ENCODE assay signal across 7 cellular contexts in genomic region chr7:100837099-100837836, GRCh38. TPM values are rescaled to one million over a fixed set of nuclear protein-coding genes. Genes with fewer than 3 reads are reported as not detected.
DNase-seq lines count a peak whose midpoint lies in the region; ATAC-seq lines count a peak whose summit lies in the region.

No MANE protein-coding gene starts in this region.

- peak overlapping the region; percentile 99 for H3K27ac ChIP-seq in HUES64 (ENCODE audit: low read depth, low read length)
- peak overlapping the region; percentile 60 for H3K27ac ChIP-seq in SJCRH30

- peaks cover 19% of the 10 kb centered on the region for H3K4me1 ChIP-seq in HUES64 (ENCODE audit: insufficient read depth, low read length)
- peaks cover 7% of the 10 kb centered on the region for H3K4me1 ChIP-seq in SJCRH30

- H3K4me3 ChIP-seq in HUES64 (ENCODE audit: low read length) (peak overlapping the region; percentile 55), SJCRH30 (peak overlapping the region; percentile 41)

- WGBS in HUES64, result 3% methylated on average over 36 of the region's 37 CpGs

- H3K27me3 ChIP-seq in HUES64 (ENCODE audit: insufficient read depth, low read length) (no peaks in the 10 kb centered on the region), SJCRH30 (no peaks in the 10 kb centered on the region; the same call in 1 of the 2 replicates)

- H3K36me3 ChIP-seq in HUES64 (ENCODE audit: insufficient read depth, low read length) (no peaks in the 10 kb centered on the region), SJCRH30 (no peaks in the 10 kb centered on the region)

- DNase-seq in SJCRH30 (peak; percentile 82 to 85), germinal center (ENCODE audit: low spot score) (peak; percentile 82), non-pigmented ciliary epithelial cell (ENCODE audit: low read depth) (peak; percentile 57), stromal cell of bone marrow (ENCODE audit: low read depth) (peak; percentile 82)
- DNase-seq in activated naive CD4-positive, alpha-beta T cell treated with anti-CD3 and anti-CD28 coated beads, Interleukin-2, amount 50 U/mL, for 16 hours, result peak; percentile 83

- peak; percentile 77 for ATAC-seq in GM18907 (IDR thresholded peaks at IDR 0.05; ENCODE audit: unreplicated experiment)

- peak overlapping the region; percentile 92 for H3K9ac ChIP-seq in HUES64 (ENCODE audit: low read depth, low read length)

- H3K9me3 ChIP-seq in HUES64 (ENCODE audit: insufficient read depth, low read depth, low read length) (no peaks in the 10 kb centered on the region), SJCRH30 (replicated peaks) (no peaks in the 10 kb centered on the region)

RNA-seq across cellular contexts. Expression of gene EPHB4, which starts 9.9 kb away (rescaled TPM):
- 57.8 TPM for polyA plus RNA-seq in HUES64 (2013, experiment 1 of 2)
- polyA plus RNA-seq in HUES64 (2013, experiment 2 of 2), result 58.2 TPM
- 61.7 and 62.3 TPM in 2 replicates for total RNA-seq in SJCRH30 (2014; rRNA removed; shearing (Covaris generic))

RNA-seq across cellular contexts. Expression of gene SLC12A9, which starts 15.2 kb away (rescaled TPM):
- polyA plus RNA-seq in HUES64 (2013, experiment 1 of 2), result 19.5 TPM
- polyA plus RNA-seq in HUES64 (2013, experiment 2 of 2), result 15.3 TPM
- total RNA-seq in SJCRH30 (2014; rRNA removed; shearing (Covaris generic)), result 12.2 and 15.0 TPM in 2 replicates

RNA-seq across cellular contexts. Expression of gene TRIP6, which starts 29.9 kb away (rescaled TPM):
- polyA plus RNA-seq in HUES64 (2013, experiment 1 of 2), result 81.6 TPM
- 70.0 TPM for polyA plus RNA-seq in HUES64 (2013, experiment 2 of 2)
- 42.1 and 49.3 TPM in 2 replicates for total RNA-seq in SJCRH30 (2014; rRNA removed; shearing (Covaris generic))

RNA-seq across cellular contexts. Expression of gene SRRT, which starts 37.6 kb away (rescaled TPM):
- 151 TPM for polyA plus RNA-seq in HUES64 (2013, experiment 1 of 2)
- 130 TPM for polyA plus RNA-seq in HUES64 (2013, experiment 2 of 2)
- total RNA-seq in SJCRH30 (2014; rRNA removed; shearing (Covaris generic)), result 140 and 156 TPM in 2 replicates

RNA-seq across cellular contexts. Expression of gene UFSP1, which starts 52.2 kb away (rescaled TPM):
- 2.5 TPM for polyA plus RNA-seq in HUES64 (2013, experiment 1 of 2)
- polyA plus RNA-seq in HUES64 (2013, experiment 2 of 2), result 2.7 TPM
- 5.5 and 6.1 TPM in 2 replicates for total RNA-seq in SJCRH30 (2014; rRNA removed; shearing (Covaris generic))

Comparison
In these comparisons a context has a peak if more than half of its experiments do, and no peak if none do; other contexts are left out.
1. Peak in every context shown above with its lines: DNase-seq, ATAC-seq, H3K4me3 ChIP-seq and H3K27ac ChIP-seq.